ENCODE assay signal across 35 cellular contexts in the genomic region with DNA sequence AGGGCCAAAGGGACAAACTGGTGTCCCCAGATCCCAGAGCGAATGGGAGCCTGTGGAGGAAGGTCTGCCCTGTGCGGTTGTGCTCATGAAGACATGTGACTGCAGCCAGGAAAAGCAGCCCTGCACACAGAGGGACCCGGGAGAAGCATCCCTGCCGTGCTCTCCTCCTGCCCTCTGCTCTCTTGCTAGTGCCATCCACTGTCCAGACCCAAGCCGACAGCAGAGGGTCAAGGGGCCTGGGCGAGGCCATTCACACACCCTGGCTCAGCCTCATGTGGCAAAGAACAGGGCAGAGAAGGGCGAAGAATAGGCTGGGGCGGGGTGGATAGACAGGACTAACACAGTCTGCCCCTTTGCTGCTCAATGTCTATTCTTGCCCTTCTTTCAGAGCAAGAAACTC. TPM values are rescaled to one million over a fixed set of nuclear protein-coding genes. Genes with fewer than 3 reads are reported as not detected.
"Had no signal": no experiment of that assay in that cellular context is flagged by ENCODE, and none has a peak within 500 bp of the region (broad histone marks: within the 10 kb centered on the region; RNA-seq: fewer than 3 reads in every experiment).

No MANE protein-coding gene starts in this region.

- H3K27me3 ChIP-seq: gastrocnemius medialis had no signal

- H3K4me3 ChIP-seq: esophagus muscularis mucosa, gastrocnemius medialis, heart left ventricle had no signal

- H3K27me3 Mint-ChIP-seq: activated CD4-positive, alpha-beta memory T cell treated with anti-CD3 and anti-CD28 coated beads for 36 hours; activated CD4-positive, alpha-beta T cell treated with anti-CD3 and anti-CD28 coated beads for 36 hours; activated naive CD8-positive, alpha-beta T cell had no signal

- H3K9me3 Mint-ChIP-seq: activated CD4-positive, alpha-beta memory T cell treated with anti-CD3 and anti-CD28 coated beads for 36 hours; activated CD4-positive, alpha-beta T cell treated with anti-CD3 and anti-CD28 coated beads, Interleukin-2, amount 10 ng/mL, durations not matched to agents 24 days and 14 days; activated T-helper 1 cell treated with anti-CD3 and anti-CD28 coated beads, Interleukin-12 subunit alpha, Interleukin-12 subunit beta, Interleukin-2, Interleukin-4 antibody, amounts not matched to agents 30 ng/mL and 10 ng/mL and 1 ng/mL, durations not matched to agents 14 hours and 24 hours and 36 hours; activated T-helper 2 cell treated with anti-CD3 and anti-CD28 coated beads, Interferon-gamma antibody, Interleukin-2, Interleukin-4, amounts not matched to agents 10 μg/mL and 5 μg/mL and 100 μg/mL, durations not matched to agents 14 hours and 24 hours and 36 hours; effector memory CD8-positive, alpha-beta T cell had no signal

- H3K9me3 ChIP-seq: esophagus muscularis mucosa, gastrocnemius medialis, heart left ventricle had no signal

- FAIRE-seq: astrocyte, bronchial epithelial cell, colon had no signal

- H3K4me3 Mint-ChIP-seq: activated CD4-positive, alpha-beta memory T cell treated with anti-CD3 and anti-CD28 coated beads for 36 hours; activated CD4-positive, alpha-beta T cell treated with anti-CD3 and anti-CD28 coated beads for 36 hours; activated CD4-positive, alpha-beta T cell treated with anti-CD3 and anti-CD28 coated beads, Interleukin-2, amount 10 ng/mL, durations not matched to agents 24 days and 14 days; activated CD8-positive, alpha-beta T cell treated with anti-CD3 and anti-CD28 coated beads, Interleukin-2, amount 10 ng/mL, durations not matched to agents 7 days and 5 days; activated naive CD8-positive, alpha-beta T cell; activated T-helper 1 cell treated with anti-CD3 and anti-CD28 coated beads, Interleukin-12 subunit alpha, Interleukin-12 subunit beta, Interleukin-2, Interleukin-4 antibody, amounts not matched to agents 30 ng/mL and 10 ng/mL and 1 ng/mL, durations not matched to agents 14 hours and 24 hours and 36 hours; effector memory CD8-positive, alpha-beta T cell had no signal

- H3K4me1 ChIP-seq: foreskin keratinocyte, gastrocnemius medialis, heart left ventricle had no signal

- H3K27ac ChIP-seq: brain microvascular endothelial cell, esophagus muscularis mucosa, foreskin keratinocyte, gastrocnemius medialis, heart left ventricle had no signal

- H3K4me1 Mint-ChIP-seq: activated CD4-positive, alpha-beta T cell treated with anti-CD3 and anti-CD28 coated beads for 36 hours; activated CD4-positive, alpha-beta T cell treated with anti-CD3 and anti-CD28 coated beads, Interleukin-2, amount 10 ng/mL, durations not matched to agents 24 days and 14 days had no signal

- H3K36me3 Mint-ChIP-seq: activated CD4-positive, alpha-beta memory T cell treated with anti-CD3 and anti-CD28 coated beads for 36 hours; activated naive CD8-positive, alpha-beta T cell had no signal

- DNase-seq: activated CD4-positive, alpha-beta memory T cell treated with anti-CD3 and anti-CD28 coated beads for 36 hours; activated CD4-positive, alpha-beta T cell treated with anti-CD3 and anti-CD28 coated beads for 36 hours; activated CD4-positive, alpha-beta T cell treated with anti-CD3 and anti-CD28 coated beads, Interleukin-2, amount 10 ng/mL, durations not matched to agents 24 days and 14 days; activated CD4-positive, CD25-positive, alpha-beta regulatory T cell; activated CD4-positive, CD25-positive, alpha-beta regulatory T cell treated with anti-CD3 and anti-CD28 coated beads, Interleukin-2, amount 50 U/mL, for 72 hours; activated CD8-positive, alpha-beta T cell treated with anti-CD3 and anti-CD28 coated beads, Interleukin-2, amount 10 ng/mL, durations not matched to agents 7 days and 5 days; activated gamma-delta T cell treated with Interleukin-2 at 50 U/mL for 16 hours; activated naive CD4-positive, alpha-beta T cell treated with anti-CD3 and anti-CD28 coated beads, Interleukin-2, amount 50 U/mL, for 16 hours; activated naive CD4-positive, alpha-beta T cell treated with Interleukin-2 at 50 U/mL for 16 hours; activated T-cell treated with anti-CD3 and anti-CD28 coated beads, Interleukin-2, amount 50 U/mL, for 48 hours; amniotic stem cell; anterior cingulate cortex; brain microvascular endothelial cell; caudate nucleus; cortex of kidney; dermis blood vessel endothelial cell; effector CD4-positive, alpha-beta T cell; effector memory CD8-positive, alpha-beta T cell; erythroblast; foreskin keratinocyte; gastrocnemius medialis; glutamatergic neuron; heart left ventricle; T-helper 2 cell had no signal

- H3K36me3 ChIP-seq: brain microvascular endothelial cell, esophagus muscularis mucosa, gastrocnemius medialis, heart left ventricle had no signal

- H3K27ac Mint-ChIP-seq: activated CD4-positive, alpha-beta memory T cell treated with anti-CD3 and anti-CD28 coated beads for 36 hours; activated CD4-positive, alpha-beta T cell treated with anti-CD3 and anti-CD28 coated beads for 36 hours; activated CD4-positive, alpha-beta T cell treated with anti-CD3 and anti-CD28 coated beads, Interleukin-2, amount 10 ng/mL, durations not matched to agents 24 days and 14 days; activated CD8-positive, alpha-beta T cell treated with anti-CD3 and anti-CD28 coated beads, Interleukin-2, amount 10 ng/mL, durations not matched to agents 7 days and 5 days; activated naive CD8-positive, alpha-beta T cell; activated T-helper 1 cell treated with anti-CD3 and anti-CD28 coated beads, Interleukin-12 subunit alpha, Interleukin-12 subunit beta, Interleukin-2, Interleukin-4 antibody, amounts not matched to agents 30 ng/mL and 10 ng/mL and 1 ng/mL, durations not matched to agents 14 hours and 24 hours and 36 hours; activated T-helper 2 cell treated with anti-CD3 and anti-CD28 coated beads, Interferon-gamma antibody, Interleukin-2, Interleukin-4, amounts not matched to agents 10 μg/mL and 5 μg/mL and 100 μg/mL, durations not matched to agents 14 hours and 24 hours and 36 hours; effector memory CD8-positive, alpha-beta T cell had no signal

- ATAC-seq: activated CD4-positive, alpha-beta T cell treated with anti-CD3 and anti-CD28 coated beads for 36 hours; activated CD8-positive, alpha-beta T cell treated with anti-CD3 and anti-CD28 coated beads, Interleukin-2, amount 10 ng/mL, durations not matched to agents 7 days and 5 days; effector memory CD8-positive, alpha-beta T cell; foreskin keratinocyte; gastrocnemius medialis; heart left ventricle had no signal

RNA-seq across cellular contexts. Expression of a gene that starts 17.4 kb away (rescaled TPM):
- total RNA-seq: activated CD4-positive, alpha-beta memory T cell treated with anti-CD3 and anti-CD28 coated beads for 36 hours; activated CD4-positive, alpha-beta T cell treated with anti-CD3 and anti-CD28 coated beads, Interleukin-2, amount 10 ng/mL, durations not matched to agents 24 days and 14 days; activated CD8-positive, alpha-beta memory T cell treated with anti-CD3 and anti-CD28 coated beads for 36 hours; activated CD8-positive, alpha-beta T cell treated with anti-CD3 and anti-CD28 coated beads, Interleukin-2, amount 10 ng/mL, durations not matched to agents 7 days and 5 days; activated T-helper 1 cell treated with anti-CD3 and anti-CD28 coated beads, Interleukin-12 subunit alpha, Interleukin-12 subunit beta, Interleukin-2, Interleukin-4 antibody, amounts not matched to agents 30 ng/mL and 10 ng/mL and 1 ng/mL, durations not matched to agents 14 hours and 24 hours and 36 hours; activated T-helper 2 cell treated with anti-CD3 and anti-CD28 coated beads, Interferon-gamma antibody, Interleukin-2, Interleukin-4, amounts not matched to agents 10 μg/mL and 5 μg/mL and 100 μg/mL, durations not matched to agents 14 hours and 24 hours and 36 hours; astrocyte; bronchial epithelial cell; chondrocyte; dermis blood vessel endothelial cell; esophagus muscularis mucosa; foreskin keratinocyte; gastrocnemius medialis; heart left ventricle; T-helper 1 cell treated with Interleukin-12 subunit alpha and Interleukin-12 subunit beta and Interleukin-4 antibody, amounts not matched to agents 30 ng/mL and 1 ng/mL, for 36 hours had no signal
- polyA plus RNA-seq: adipose tissue, foreskin keratinocyte, heart left ventricle had no signal
